16 cellular contexts compared by ENCODE assay signal in the genomic region with DNA sequence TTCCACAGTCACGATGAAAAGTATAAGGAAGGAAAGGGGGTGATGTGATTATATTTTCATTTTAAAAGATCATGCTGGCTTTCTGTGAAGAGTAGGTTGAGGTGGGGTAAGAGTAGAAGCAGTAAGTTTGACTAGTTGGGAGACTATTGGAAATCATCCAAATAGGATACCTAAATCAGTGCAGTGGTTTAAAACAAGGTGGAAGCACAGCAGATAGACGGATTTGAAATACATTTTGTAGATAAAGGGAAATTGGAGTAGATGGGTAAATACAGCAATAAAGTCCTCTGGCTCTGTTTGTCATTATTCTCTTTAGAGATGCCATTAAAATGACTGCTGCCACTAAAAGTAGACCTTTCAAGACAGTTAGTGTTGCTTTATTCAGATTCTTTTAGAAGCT.
"Had no signal": no experiment of that assay in that cellular context is flagged by ENCODE, and none has a peak within 500 bp of the region (broad histone marks: within the 10 kb centered on the region; RNA-seq: fewer than 3 reads in every experiment).

No MANE protein-coding gene starts in this region.

- H3K4me3 Mint-ChIP-seq: activated CD4-positive, alpha-beta T cell treated with anti-CD3 and anti-CD28 coated beads, Interleukin-2, amount 10 ng/mL, durations not matched to agents 7 days and 5 days; activated CD8-positive, alpha-beta T cell treated with anti-CD3 and anti-CD28 coated beads, Interleukin-2, amount 10 ng/mL, durations not matched to agents 7 days and 5 days; activated naive CD4-positive, alpha-beta T cell treated with anti-CD3 and anti-CD28 coated beads for 36 hours; activated T-cell treated with anti-CD3 and anti-CD28 coated beads, Interleukin-2, amount 50 U/mL, for 4 hours; brain; stimulated activated naive CD8-positive, alpha-beta T cell treated with anti-CD3 and anti-CD28 coated beads, Interleukin-15, Interleukin-2, amounts not matched to agents 100 ng/mL and 50 ng/mL, for 24 hours had no signal

- FAIRE-seq: colon, frontal cortex, kidney had no signal

- H3K27me3 Mint-ChIP-seq: brain had no signal

- H3K27ac Mint-ChIP-seq: activated CD4-positive, alpha-beta T cell treated with anti-CD3 and anti-CD28 coated beads, Interleukin-2, amount 10 ng/mL, durations not matched to agents 7 days and 5 days; activated CD8-positive, alpha-beta T cell treated with anti-CD3 and anti-CD28 coated beads, Interleukin-2, amount 10 ng/mL, durations not matched to agents 7 days and 5 days; activated naive CD4-positive, alpha-beta T cell treated with anti-CD3 and anti-CD28 coated beads for 36 hours; stimulated activated naive CD8-positive, alpha-beta T cell treated with anti-CD3 and anti-CD28 coated beads, Interleukin-15, Interleukin-2, amounts not matched to agents 100 ng/mL and 50 ng/mL, for 24 hours had no signal

- H3K4me1 Mint-ChIP-seq: activated CD4-positive, alpha-beta T cell treated with anti-CD3 and anti-CD28 coated beads, Interleukin-2, amount 10 ng/mL, durations not matched to agents 7 days and 5 days had no signal

- H3K4me3 ChIP-seq: dorsolateral prefrontal cortex, heart left ventricle, upper lobe of left lung had no signal

- H3K9me3 ChIP-seq: heart left ventricle, upper lobe of left lung had no signal

- H3K36me3 Mint-ChIP-seq: brain had no signal

- H3K27ac ChIP-seq: dorsolateral prefrontal cortex, heart left ventricle, upper lobe of left lung had no signal

- H3K36me3 ChIP-seq: heart left ventricle, upper lobe of left lung had no signal

- H3K9me3 Mint-ChIP-seq: activated CD4-positive, alpha-beta T cell treated with anti-CD3 and anti-CD28 coated beads, Interleukin-2, amount 10 ng/mL, durations not matched to agents 7 days and 5 days; activated naive CD4-positive, alpha-beta T cell treated with anti-CD3 and anti-CD28 coated beads for 36 hours; activated T-cell treated with anti-CD3 and anti-CD28 coated beads, Interleukin-2, amount 50 U/mL, for 4 hours; brain; stimulated activated naive CD8-positive, alpha-beta T cell treated with anti-CD3 and anti-CD28 coated beads, Interleukin-15, Interleukin-2, amounts not matched to agents 100 ng/mL and 50 ng/mL, for 24 hours had no signal

- DNase-seq: activated CD4-positive, alpha-beta T cell treated with anti-CD3 and anti-CD28 coated beads, Interleukin-2, amount 10 ng/mL, durations not matched to agents 7 days and 5 days; activated CD8-positive, alpha-beta T cell treated with anti-CD3 and anti-CD28 coated beads, Interleukin-2, amount 10 ng/mL, durations not matched to agents 7 days and 5 days; activated naive CD4-positive, alpha-beta T cell treated with anti-CD3 and anti-CD28 coated beads for 36 hours; activated T-cell treated with anti-CD3 and anti-CD28 coated beads, Interleukin-2, amount 50 U/mL, for 4 hours; central memory CD4-positive, alpha-beta T cell; dorsolateral prefrontal cortex; heart left ventricle; kidney; midbrain; stimulated activated CD4-positive, alpha-beta T cell treated with anti-CD3 and anti-CD28 coated beads, Interleukin-2, amount 100 ng/mL, for 48 hours; upper lobe of left lung had no signal

- H3K27me3 ChIP-seq: dorsolateral prefrontal cortex, heart left ventricle, upper lobe of left lung had no signal

- ATAC-seq: activated CD8-positive, alpha-beta T cell treated with anti-CD3 and anti-CD28 coated beads, Interleukin-2, amount 10 ng/mL, durations not matched to agents 7 days and 5 days; activated T-cell treated with anti-CD3 and anti-CD28 coated beads, Interleukin-2, amount 50 U/mL, for 4 hours; heart left ventricle; left lobe of liver had no signal
